Comparison of ENCODE assay signal across 8 cellular contexts in genomic region chr1:231040800-231041704, GRCh38. TPM values are rescaled to one million over a fixed set of nuclear protein-coding genes. Genes with fewer than 3 reads are reported as not detected.
DNase-seq lines count a peak whose midpoint lies in the region; ATAC-seq, FAIRE-seq and TF ChIP-seq lines count a peak whose summit lies in the region.

No MANE protein-coding gene starts in this region.

- no peak for TF ChIP-seq EP300 in sigmoid colon (IDR thresholded peaks at IDR 0.05)

- no peak for TF ChIP-seq POLR2A in sigmoid colon (IDR thresholded peaks at IDR 0.05)
- TF ChIP-seq POLR2A in GM12891 (IDR thresholded peaks at IDR 0.05; ENCODE audit: low read depth, low read length), result no peak

- peak overlapping the region; percentile 50 for H3K9ac ChIP-seq in HUES6 (ENCODE audit: low read length)

- no peaks in the 10 kb centered on the region for H3K36me3 ChIP-seq in HUES6 (ENCODE audit: control insufficient read depth, insufficient read depth, low read length)
- H3K36me3 ChIP-seq in heart right ventricle, result no peaks in the 10 kb centered on the region
- no peaks in the 10 kb centered on the region for H3K36me3 ChIP-seq in sigmoid colon

- FAIRE-seq in GM12891 (lab: Jason Lieb, UNC), result no peak

- H3K27ac ChIP-seq in HUES6 (ENCODE audit: low read depth, low read length) (no peak overlapping the region), heart right ventricle (peak overlapping the region in 8 of 10 donors; percentile 35 to 77 (median 42)), sigmoid colon (no peak overlapping the region)

- peak overlapping the region; percentile 70 for H3K4me3 Mint-ChIP-seq in activated T-cell treated with anti-CD3 and anti-CD28 coated beads, Interleukin-2, amount 50 U/mL, for 4 hours

- no peak for ATAC-seq in activated T-cell treated with anti-CD3 and anti-CD28 coated beads, Interleukin-2, amount 50 U/mL, for 4 hours
- ATAC-seq in heart right ventricle, result peak in 7 of 8 donors; percentile 9 to 35 (median 22)

- intact Hi-C loops in heart right ventricle (cut with DNase I) (loop anchor here in 1 of 10 donors (2.0 kb wide), 1 partner anchor 20 kb away; no protein-coding TSS in a partner anchor), sigmoid colon (cut with DNase I) (no loop called here), posterior cingulate gyrus (cut with DNase I) (no loop called here)

- peaks cover 4% of the 10 kb centered on the region; the same call in 1 of the 2 replicates for H3K4me1 ChIP-seq in HUES6 (ENCODE audit: control insufficient read depth, insufficient read depth, low read length)
- H3K4me1 ChIP-seq in heart right ventricle, result peaks cover 2 to 34% (median 22%) of the 10 kb centered on the region in 9 donors
- H3K4me1 ChIP-seq in sigmoid colon, result peaks cover 0 to 26% (median 25%) of the 10 kb centered on the region in 4 donors

- H3K4me3 ChIP-seq in HUES6 (ENCODE audit: low read depth, low read length) (peak overlapping the region; percentile 82), heart right ventricle (peak overlapping the region in 8 of 10 donors; percentile 64 to 93 (median 82)), sigmoid colon (peak overlapping the region; percentile 14 to 72 (median 58))

- DNase-seq in activated T-cell treated with anti-CD3 and anti-CD28 coated beads, Interleukin-2, amount 50 U/mL, for 4 hours, result no peak
- DNase-seq in heart right ventricle (peak; percentile 10 to 15), sigmoid colon (peak; percentile 69), superior temporal gyrus (ENCODE audit: extremely low spot score) (no peak), cerebellum (ENCODE audit: low spot score) (no peak), posterior cingulate gyrus (no peak), GM12891 (ENCODE audit: insufficient read length, low spot score) (no peak)

- no peak for TF ChIP-seq CTCF in heart right ventricle (IDR thresholded peaks at IDR 0.05)
- TF ChIP-seq CTCF in sigmoid colon (IDR thresholded peaks at IDR 0.05), result no peak

- 5 to 8% methylated on average over 37 of the region's 37 CpGs for WGBS in heart right ventricle, 2 donors
- 6 to 13% methylated on average over 37 of the region's 37 CpGs for WGBS in sigmoid colon, 2 donors

- H3K9me3 ChIP-seq in HUES6 (ENCODE audit: control insufficient read depth, insufficient read depth, low read depth, low read length) (peaks cover 4% of the 10 kb centered on the region; the same call in 1 of the 2 replicates), heart right ventricle (peaks cover 0 to 21% (median 7%) of the 10 kb centered on the region in 11 donors), sigmoid colon (peaks cover 0 to 6% (median 0%) of the 10 kb centered on the region in 4 donors)

- H3K27me3 Mint-ChIP-seq in activated T-cell treated with anti-CD3 and anti-CD28 coated beads, Interleukin-2, amount 50 U/mL, for 4 hours (ENCODE audit: low read depth), result peaks cover 3% of the 10 kb centered on the region

- peaks cover 31% of the 10 kb centered on the region for H3K4me1 Mint-ChIP-seq in activated T-cell treated with anti-CD3 and anti-CD28 coated beads, Interleukin-2, amount 50 U/mL, for 4 hours (ENCODE audit: low read depth)

- H3K9me3 Mint-ChIP-seq in activated T-cell treated with anti-CD3 and anti-CD28 coated beads, Interleukin-2, amount 50 U/mL, for 4 hours, result peaks cover 6% of the 10 kb centered on the region

- H3K36me3 Mint-ChIP-seq in activated T-cell treated with anti-CD3 and anti-CD28 coated beads, Interleukin-2, amount 50 U/mL, for 4 hours (ENCODE audit: insufficient read depth), result peaks cover 5% of the 10 kb centered on the region

- H3K27me3 ChIP-seq in HUES6 (ENCODE audit: control insufficient read depth, insufficient read depth, low read length), result peaks cover 89% of the 10 kb centered on the region
- H3K27me3 ChIP-seq in heart right ventricle, result peaks cover 0 to 32% (median 7%) of the 10 kb centered on the region in 7 donors
- peaks cover 12 to 50% (median 27%) of the 10 kb centered on the region in 3 donors for H3K27me3 ChIP-seq in sigmoid colon

TF ChIP-seq in GM12891, 5 proteins besides CTCF, POLR2A, EP300 and RAD21:
- TF ChIP-seq SPI1 (IDR thresholded peaks at IDR 0.05; ENCODE audit: low read depth, low read length) (no peak), PAX5 (IDR thresholded peaks at IDR 0.05; ENCODE audit: insufficient read depth, low read length, severe bottlenecking) (no peak), POU2F2 (IDR thresholded peaks at IDR 0.05; ENCODE audit: low read depth, low read length) (no peak), POLR2AphosphoS5 (IDR thresholded peaks at IDR 0.05; ENCODE audit: low read depth, low read length) (no peak), TAF1 (IDR thresholded peaks at IDR 0.05; ENCODE audit: low read depth, low read length) (no peak)

RNA-seq across cellular contexts. Expression of gene FAM89A, which starts 1.0 kb away (rescaled TPM):
- total RNA-seq in activated T-cell treated with anti-CD3 and anti-CD28 coated beads, Interleukin-2, amount 50 U/mL, for 4 hours, result 10 to 100 TPM; 18.1 to 18.9 (median 18.8) TPM
- 10 to 100 TPM in 1 of 10 donors, 1 to 10 TPM in 9; 4.1 to 14.3 (median 5.3) TPM for total RNA-seq in heart right ventricle
- polyA plus RNA-seq in heart right ventricle, result 1 to 10 TPM; 4.8 to 9.9 TPM
- total RNA-seq in sigmoid colon, result 1 to 10 TPM; 2.5 to 9.9 (median 8.1) TPM
- polyA plus RNA-seq in sigmoid colon, result 1 to 10 TPM; 2.3 to 5.8 (median 3.6) TPM
- 13.8 TPM for total RNA-seq in cerebellum
- 0.14 TPM for polyA plus RNA-seq in GM12891 (2012; ENCODE audit: low read depth, missing spikeins)

Comparison
In these comparisons a context has a peak if more than half of its experiments do, and no peak if none do; other contexts are left out.
1. H3K27ac ChIP-seq: peak in heart right ventricle (8 of 10); none in HUES6 (single experiment) and sigmoid colon (0 of 4).
2. ATAC-seq: peak in heart right ventricle (7 of 8); none in activated T-cell treated with anti-CD3 and anti-CD28 coated beads, Interleukin-2, amount 50 U/mL, for 4 hours (0 of 2).
3. DNase-seq: peak in heart right ventricle (2 of 2) and sigmoid colon (single experiment); none in activated T-cell treated with anti-CD3 and anti-CD28 coated beads, Interleukin-2, amount 50 U/mL, for 4 hours (single experiment), superior temporal gyrus (single experiment), cerebellum (single experiment), posterior cingulate gyrus (0 of 10) and GM12891 (single experiment).
4. Peak in every context shown above with its lines, with median percentiles within 50 percentile points of each other: H3K4me3 ChIP-seq.